In genomic region chr5:181223041-181223728, GRCh38 we compare ENCODE assay signal across 8 cellular contexts. TPM values are rescaled to one million over a fixed set of nuclear protein-coding genes. Genes with fewer than 3 reads are reported as not detected.
A peak's percentile ranks its signal among the peaks of the same experiment; 100 is the strongest.
DNase-seq lines count a peak whose midpoint lies in the region; ATAC-seq and TF ChIP-seq lines count a peak whose summit lies in the region.

TSS of gene TRIM41 (plus strand) at chr5:181223281. CDS start at chr5:181224000, 719 bp downstream.

- H3K27ac ChIP-seq in coronary artery: peak within 1 kb of the TSS; percentile 93 to 96
- peak within 1 kb of the TSS; percentile 87 to 95 (median 88) for H3K27ac ChIP-seq in right lobe of liver

- peaks cover 0 to 7% (median 1%) of the 10 kb centered on the region in 4 donors for H3K36me3 ChIP-seq in right lobe of liver

- no peaks in the 10 kb centered on the region for H3K9me3 ChIP-seq in right lobe of liver

- CTCF ChIA-PET in activated B cell treated with CpG ODN at 0.5 μM for 24 hours (lab: Charles Lee): interaction anchor here (1.0 to 1.6 kb wide), 4 partner anchors 16 to 38 kb away, joined by 3 to 7 read pairs (median 3); partner anchors contain the start of genes RACK1 and TRIM52

- no peaks in the 10 kb centered on the region for H3K9me3 Mint-ChIP-seq in activated B cell treated with CpG ODN at 0.5 μM for 24 hours

- POLR2A ChIA-PET in activated B cell treated with CpG ODN at 0.5 μM for 24 hours (lab: Charles Lee): interaction anchor here (0.5 to 6.1 kb wide), 25 partner anchors 12 to 466 kb away, joined by 3 to 177 read pairs (median 7); partner anchors contain the start of genes MGAT1, RACK1, TRIM52 and TRIM7

- H3K4me3 Mint-ChIP-seq in activated B cell treated with CpG ODN at 0.5 μM for 24 hours: peak within 1 kb of the TSS; percentile 95

- DNase-seq in 8988T (peak; percentile 75), activated B cell treated with CpG ODN at 0.5 μM for 24 hours (peak; percentile 98), coronary artery (ENCODE audit: low spot score) (peak; percentile 100), right lobe of liver (peak; percentile 99), NCI-H187 (lab: John Stamatoyannopoulos, UW) (no peak)
- DNase-seq in stimulated activated CD4-positive, alpha-beta T cell treated with anti-CD3 and anti-CD28 coated beads, TNF-alpha, amount 100 ng/mL, for 1 hour (ENCODE audit: low read depth in 3 of 3, low spot score in 1 of 3): peak; percentile 92 to 97 (median 93)

- WGBS in right lobe of liver (ENCODE audit: insufficient coverage, low coverage, low lambda C conversion rate, missing lambda C conversion rate): 0% methylated on average over 41 of the region's 59 CpGs

- H3K27me3 Mint-ChIP-seq in activated B cell treated with CpG ODN at 0.5 μM for 24 hours: peaks cover 6% of the 10 kb centered on the region

- ATAC-seq in GM19025 (IDR thresholded peaks at IDR 0.05; ENCODE audit: low read depth, unreplicated experiment): peak; percentile 67
- peak; percentile 73 for ATAC-seq in HG03354 (IDR thresholded peaks at IDR 0.05; ENCODE audit: poor library complexity, severe bottlenecking, unreplicated experiment)
- ATAC-seq in activated B cell treated with CpG ODN at 0.5 μM for 24 hours (ENCODE audit: low read depth): peak; percentile 67
- ATAC-seq in right lobe of liver: peak; percentile 81 to 89 (median 84)

- peaks cover 20% of the 10 kb centered on the region for H3K36me3 Mint-ChIP-seq in activated B cell treated with CpG ODN at 0.5 μM for 24 hours (ENCODE audit: low read depth)

- peak; percentile 94 for TF ChIP-seq POLR2A in right lobe of liver (IDR thresholded peaks at IDR 0.05)

- TF ChIP-seq CTCF in activated B cell treated with CpG ODN at 0.5 μM for 24 hours (IDR thresholded peaks at IDR 0.05) (no peak), coronary artery (IDR thresholded peaks at IDR 0.05) (no peak), right lobe of liver (IDR thresholded peaks at IDR 0.05) (peak in 1 of 4 donors; percentile 10)

- no peaks in the 10 kb centered on the region for H3K27me3 ChIP-seq in right lobe of liver

- H3K27ac Mint-ChIP-seq in activated B cell treated with CpG ODN at 0.5 μM for 24 hours: peak within 1 kb of the TSS; percentile 98

- H3K4me3 ChIP-seq in coronary artery (peak within 1 kb of the TSS; percentile 99), right lobe of liver (peak within 1 kb of the TSS; percentile 79 to 98 (median 96))

- peaks cover 51% of the 10 kb centered on the region for H3K4me1 Mint-ChIP-seq in activated B cell treated with CpG ODN at 0.5 μM for 24 hours

- intact Hi-C loops in activated B cell treated with CpG ODN at 0.5 μM for 24 hours (cut with micrococcal nuclease): loop anchor here (1.0 to 10.0 kb wide), 8 partner anchors 20 to 421 kb away; partner anchors contain the start of genes MGAT1, RACK1, TRIM52 and ZFP62
- intact Hi-C loops in right lobe of liver (cut with DNase I): no loop called here

- peaks cover 0 to 8% (median 0%) of the 10 kb centered on the region in 4 donors for H3K4me1 ChIP-seq in right lobe of liver

RNA-seq across cellular contexts. Expression of gene TRIM41, which starts in this region (rescaled TPM):
- total RNA-seq in activated B cell treated with CpG ODN at 0.5 μM for 24 hours (34.9 and 39.6 TPM in 2 replicates), right lobe of liver (10 to 100 TPM in 4 of 6 experiments, 1 to 10 TPM in 2; 7.3 to 20.6 (median 15.9) TPM)

Comparison
In these comparisons a context has a peak if more than half of its experiments do, and no peak if none do; other contexts are left out.
1. DNase-seq: peak in 8988T (single experiment), activated B cell treated with CpG ODN at 0.5 μM for 24 hours (single experiment), coronary artery (single experiment), right lobe of liver (3 of 3) and stimulated activated CD4-positive, alpha-beta T cell treated with anti-CD3 and anti-CD28 coated beads, TNF-alpha, amount 100 ng/mL, for 1 hour (3 of 3); none in NCI-H187 (0 of 2).
2. Peak in every context shown above with its lines, with median percentiles within 50 percentile points of each other: ATAC-seq.